In the genomic region with DNA sequence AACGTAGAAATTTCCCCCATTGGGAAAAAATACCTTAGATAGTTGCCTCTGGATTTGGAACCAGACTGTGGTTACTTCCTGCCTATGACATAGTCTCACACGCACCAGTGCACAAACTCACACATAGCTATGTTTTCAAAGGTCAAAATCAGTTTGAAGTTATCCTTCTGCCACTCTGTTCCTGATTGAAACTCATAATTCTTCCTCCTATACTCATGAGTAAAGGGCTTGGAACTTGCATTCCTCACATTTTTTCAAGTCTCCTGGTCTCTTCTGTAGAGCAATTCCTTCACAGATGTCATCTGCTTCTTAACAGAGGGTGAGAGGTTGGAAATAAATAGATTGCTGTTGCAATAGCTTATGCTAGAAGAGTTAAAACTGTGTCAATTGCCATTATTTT, we compare ENCODE assay signal across 16 cellular contexts. TPM values are rescaled to one million over a fixed set of nuclear protein-coding genes. Genes with fewer than 3 reads are reported as not detected.
DNase-seq lines count a peak whose midpoint lies in the region; ATAC-seq and TF ChIP-seq lines count a peak whose summit lies in the region.
"Had no signal": no experiment of that assay in that cellular context is flagged by ENCODE, and none has a peak within 500 bp of the region (broad histone marks: within the 10 kb centered on the region; RNA-seq: fewer than 3 reads in every experiment).

No MANE protein-coding gene starts in this region.

- H4K20me1 ChIP-seq in BLaER1 treated with 17β-estradiol and CSF1 and Interleukin-3, amounts not matched to agents 10 nM and 100 nM, result no peaks in the 10 kb centered on the region
- H4K20me1 ChIP-seq in PC-3 (ENCODE audit: low read length), result no peaks in the 10 kb centered on the region

- intact Hi-C loops in PC-3 (cut with micrococcal nuclease), result no loop called here

- no peak overlapping the region for H3K9ac ChIP-seq in BLaER1 treated with 17β-estradiol and CSF1 and Interleukin-3, amounts not matched to agents 10 nM and 100 nM
- no peak overlapping the region for H3K9ac ChIP-seq in PC-3 (ENCODE audit: low read length)

- no TSS peak for BruUV-seq in PC-3 (replicated peaks; lab: Mats Ljungman, UMichigan)

- H3K4me3 Mint-ChIP-seq in mesothelial cell of epicardium, result no peak overlapping the region
- H3K4me3 Mint-ChIP-seq: activated naive CD4-positive, alpha-beta T cell treated with anti-CD3 and anti-CD28 coated beads for 36 hours; CD8-positive, alpha-beta memory T cell had no signal

- H3K36me3 ChIP-seq in BLaER1 treated with 17β-estradiol and CSF1 and Interleukin-3, amounts not matched to agents 10 nM and 100 nM, result no peaks in the 10 kb centered on the region
- H3K36me3 ChIP-seq in PC-3 (ENCODE audit: low read depth, low read length), result no peaks in the 10 kb centered on the region
- H3K36me3 ChIP-seq: left ventricle myocardium inferior, vagina had no signal

- H3K4me1 Mint-ChIP-seq in mesothelial cell of epicardium, result peaks cover 57% of the 10 kb centered on the region
- H3K4me1 Mint-ChIP-seq: CD8-positive, alpha-beta memory T cell had no signal

- no peaks in the 10 kb centered on the region for H3F3A ChIP-seq in PC-3 (ENCODE audit: low read length, unreplicated experiment)

- no peaks in the 10 kb centered on the region for H3K9me2 ChIP-seq in PC-3 (replicated peaks; ENCODE audit: low read length)

- peaks cover 0 to 12% (median 9%) of the 10 kb centered on the region in 10 experiments; a peak in 12 of 20 replicates for H3K4me1 ChIP-seq in BLaER1 treated with 17β-estradiol and CSF1 and Interleukin-3, amounts not matched to agents 10 nM and 100 nM
- peaks cover 4% of the 10 kb centered on the region; the same call in 1 of the 2 replicates for H3K4me1 ChIP-seq in PC-3 (ENCODE audit: insufficient read depth, low read length)
- H3K4me1 ChIP-seq: left ventricle myocardium inferior, vagina had no signal

- H3K79me2 ChIP-seq in PC-3 (ENCODE audit: low read length), result no peaks in the 10 kb centered on the region

- no peaks in the 10 kb centered on the region for H3K27me3 Mint-ChIP-seq in mesothelial cell of epicardium (ENCODE audit: low read depth)
- H3K27me3 Mint-ChIP-seq: CD8-positive, alpha-beta memory T cell had no signal

- DNase-seq in PC-3 (peak; percentile 39), epithelial cell of prostate (ENCODE audit: low read depth, low spot score) (no peak), mesothelial cell of epicardium (ENCODE audit: low spot score in 2 of 2, unreplicated experiment in 2 of 2) (no peak), Kasumi-1 (lab: John Stamatoyannopoulos, UW) (no peak), hippocampal formation (lab: John Stamatoyannopoulos, UW) (no peak)
- DNase-seq: activated CD4-positive, alpha-beta T cell treated with anti-CD3 and anti-CD28 coated beads, Interleukin-2, amount 50 U/mL, for 1 hour; activated naive CD4-positive, alpha-beta T cell treated with anti-CD3 and anti-CD28 coated beads for 36 hours; CD8-positive, alpha-beta memory T cell; effector CD4-positive, alpha-beta T cell; KG1; left ventricle myocardium inferior; Right ventricle myocardium superior had no signal

- no peaks in the 10 kb centered on the region for H3K9me3 ChIP-seq in BLaER1 treated with 17β-estradiol and CSF1 and Interleukin-3, amounts not matched to agents 10 nM and 100 nM (replicated peaks in 1 of 11)
- H3K9me3 ChIP-seq in PC-3 (ENCODE audit: low read length), result no peaks in the 10 kb centered on the region
- H3K9me3 ChIP-seq: left ventricle myocardium inferior, vagina had no signal

- peaks cover 1% of the 10 kb centered on the region for H3K36me3 Mint-ChIP-seq in mesothelial cell of epicardium
- H3K36me3 Mint-ChIP-seq: CD8-positive, alpha-beta memory T cell had no signal

- H3K27me3 ChIP-seq in BLaER1 treated with 17β-estradiol and CSF1 and Interleukin-3, amounts not matched to agents 10 nM and 100 nM, result no peaks in the 10 kb centered on the region
- peaks cover 14% of the 10 kb centered on the region; the same call in 1 of the 2 replicates for H3K27me3 ChIP-seq in PC-3 (ENCODE audit: low read length)
- H3K27me3 ChIP-seq: vagina had no signal

- H3K27ac ChIP-seq in BLaER1 treated with 17β-estradiol and CSF1 and Interleukin-3, amounts not matched to agents 10 nM and 100 nM, result no peak overlapping the region
- H3K27ac ChIP-seq in PC-3 (ENCODE audit: low read length) (no peak overlapping the region), epithelial cell of prostate (peak overlapping the region; percentile 13)
- H3K27ac ChIP-seq: left ventricle myocardium inferior, vagina had no signal

- H3K27ac Mint-ChIP-seq in mesothelial cell of epicardium, result peak overlapping the region; percentile 77
- H3K27ac Mint-ChIP-seq: activated naive CD4-positive, alpha-beta T cell treated with anti-CD3 and anti-CD28 coated beads for 36 hours; CD8-positive, alpha-beta memory T cell had no signal

- H3K4me2 ChIP-seq in BLaER1 treated with 17β-estradiol and CSF1 and Interleukin-3, amounts not matched to agents 10 nM and 100 nM, result peak overlapping the region in 7 of 11 experiments; percentile 7 to 53 (median 38); a peak in 13 of 22 replicates
- no peak overlapping the region for H3K4me2 ChIP-seq in PC-3 (ENCODE audit: low read length)

- POLR2A ChIA-PET in PC-3 (lab: Charles Lee; ENCODE audit: unreplicated experiment), result no interaction called here

- peaks cover 9% of the 10 kb centered on the region for H3K9me3 Mint-ChIP-seq in mesothelial cell of epicardium
- H3K9me3 Mint-ChIP-seq: activated naive CD4-positive, alpha-beta T cell treated with anti-CD3 and anti-CD28 coated beads for 36 hours had no signal

- ATAC-seq in PC-3, result peak; percentile 29; the same call in 1 of the 2 replicates
- ATAC-seq in HG03439 (IDR thresholded peaks at IDR 0.05; ENCODE audit: unreplicated experiment), result no peak
- no peak for ATAC-seq in HG03139 (IDR thresholded peaks at IDR 0.05; ENCODE audit: unreplicated experiment)

- CTCF ChIA-PET in PC-3 (lab: Charles Lee), result no interaction called here

- TF ChIP-seq CTCF in PC-3 (conservative IDR thresholded peaks at IDR 0.05; ENCODE audit: low read depth, low read length), result no peak
- TF ChIP-seq CTCF in mesothelial cell of epicardium (IDR thresholded peaks at IDR 0.05; ENCODE audit: unreplicated experiment), result no peak

- H2AFZ ChIP-seq in PC-3 (ENCODE audit: low read length), result no peak overlapping the region

- H3K4me3 ChIP-seq in BLaER1 treated with 17β-estradiol and CSF1 and Interleukin-3, amounts not matched to agents 10 nM and 100 nM, result no peak overlapping the region
- H3K4me3 ChIP-seq in PC-3 (ENCODE audit: low read length), result no peak overlapping the region
- H3K4me3 ChIP-seq: left ventricle myocardium inferior, vagina had no signal

RNA-seq across cellular contexts. Expression of a gene that starts 18.6 kb away (rescaled TPM):
- total RNA-seq in PC-3 (2014; rRNA removed) (not detected in 2 replicates), mesothelial cell of epicardium (445 to 474 TPM (median 451 TPM) in 3 replicates)
- total RNA-seq: activated naive CD4-positive, alpha-beta T cell treated with anti-CD3 and anti-CD28 coated beads for 36 hours; CD8-positive, alpha-beta memory T cell had no signal

Comparison
In these comparisons a context has a peak if more than half of its experiments do, and no peak if none do; other contexts are left out.
1. RNA of a gene that starts 18.6 kb away (total RNA-seq): 445 to 474 TPM in mesothelial cell of epicardium; not detected in PC-3; every median in the first group is over 100 times any median in the second.